ENCODE assay signal across 38 cellular contexts in the genomic region with DNA sequence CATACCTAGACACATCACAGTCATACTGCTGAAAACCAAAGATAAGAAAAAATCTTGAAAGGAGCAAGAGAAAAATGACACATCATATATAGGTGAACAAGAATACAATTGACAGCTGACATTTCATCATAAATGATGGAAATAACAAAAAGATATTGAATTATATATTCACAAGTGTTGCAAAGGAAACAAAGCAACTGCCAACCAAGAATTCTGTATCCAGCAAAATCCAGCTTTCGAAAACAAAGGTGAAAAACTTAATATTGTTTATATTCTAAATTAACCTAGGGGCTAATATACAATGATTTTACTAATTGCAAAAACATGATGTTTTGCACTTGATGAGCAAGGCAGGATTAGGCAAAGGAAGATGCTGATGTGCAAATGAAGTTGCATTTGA.
"Had no signal": no experiment of that assay in that cellular context is flagged by ENCODE, and none has a peak within 500 bp of the region (broad histone marks: within the 10 kb centered on the region; RNA-seq: fewer than 3 reads in every experiment).

No MANE protein-coding gene starts in this region.

- FAIRE-seq: astrocyte, bronchial epithelial cell had no signal

- H3K4me3 Mint-ChIP-seq: activated CD4-positive, alpha-beta memory T cell treated with anti-CD3 and anti-CD28 coated beads, Interleukin-2, amount 10 ng/mL, durations not matched to agents 7 days and 5 days; activated CD4-positive, alpha-beta T cell treated with anti-CD3 and anti-CD28 coated beads for 36 hours; activated CD4-positive, alpha-beta T cell treated with anti-CD3 and anti-CD28 coated beads, Interleukin-2, amount 10 ng/mL, durations not matched to agents 7 days and 5 days; activated CD8-positive, alpha-beta memory T cell treated with anti-CD3 and anti-CD28 coated beads, Interleukin-2, amount 10 ng/mL, durations not matched to agents 7 days and 5 days; activated CD8-positive, alpha-beta T cell treated with anti-CD3 and anti-CD28 coated beads, Interleukin-2, amount 10 ng/mL, durations not matched to agents 7 days and 5 days; activated naive CD8-positive, alpha-beta T cell treated with anti-CD3 and anti-CD28 coated beads for 36 hours; activated T-cell treated with anti-CD3 and anti-CD28 coated beads, Interleukin-2, amount 50 U/mL, for 24 hours; central memory CD8-positive, alpha-beta T cell; T-helper 1 cell treated with Interleukin-12 subunit alpha and Interleukin-12 subunit beta and Interleukin-4 antibody, amounts not matched to agents 30 μg/mL and 1 μg/mL, for 36 hours; T-helper 2 cell treated with Interferon-gamma antibody and Interleukin-4, amounts not matched to agents 5 μg/mL and 100 μg/mL, for 36 hours; WTC11 had no signal

- DNase-seq: activated CD4-positive, alpha-beta memory T cell treated with anti-CD3 and anti-CD28 coated beads, Interleukin-2, amount 10 ng/mL, durations not matched to agents 7 days and 5 days; activated CD4-positive, alpha-beta T cell treated with anti-CD3 and anti-CD28 coated beads for 1 hour; activated CD4-positive, alpha-beta T cell treated with anti-CD3 and anti-CD28 coated beads for 36 hours; activated CD4-positive, alpha-beta T cell treated with anti-CD3 and anti-CD28 coated beads for 48 hours; activated CD4-positive, alpha-beta T cell treated with anti-CD3 and anti-CD28 coated beads, Interleukin-2, amount 10 ng/mL, durations not matched to agents 7 days and 5 days; activated CD4-positive, alpha-beta T cell treated with anti-CD3 and anti-CD28 coated beads, Interleukin-2, amount 50 U/mL, for 48 hours; activated CD4-positive, CD25-positive, alpha-beta regulatory T cell; activated CD8-positive, alpha-beta memory T cell treated with anti-CD3 and anti-CD28 coated beads for 24 hours; activated CD8-positive, alpha-beta memory T cell treated with anti-CD3 and anti-CD28 coated beads, Interleukin-2, amount 10 ng/mL, durations not matched to agents 7 days and 5 days; activated CD8-positive, alpha-beta memory T cell treated with anti-CD3 and anti-CD28 coated beads, Interleukin-2, amount 50 U/mL, for 48 hours; activated CD8-positive, alpha-beta T cell treated with anti-CD3 and anti-CD28 coated beads, Interleukin-2, amount 10 ng/mL, durations not matched to agents 7 days and 5 days; activated effector memory CD4-positive, alpha-beta T cell treated with Interleukin-2 at 50 U/mL for 16 hours; activated gamma-delta T cell; activated naive CD4-positive, alpha-beta T cell treated with anti-CD3 and anti-CD28 coated beads, Interleukin-2, amount 50 U/mL, for 16 hours; activated naive CD4-positive, alpha-beta T cell treated with Interleukin-2 at 50 U/mL for 16 hours; activated naive CD8-positive, alpha-beta T cell treated with anti-CD3 and anti-CD28 coated beads for 36 hours; activated T-cell treated with anti-CD3 and anti-CD28 coated beads, Interleukin-2, amount 50 U/mL, for 24 hours; activated T-cell treated with anti-CD3 and anti-CD28 coated beads, Interleukin-2, amount 50 U/mL, for 48 hours; amniotic stem cell; aorta; body of pancreas; brain microvascular endothelial cell; caudate nucleus; cerebellar nuclear complex; T-helper 1 cell; T-helper 2 cell; T-helper 9 cell; WERI-Rb-1 had no signal

- H3K27ac Mint-ChIP-seq: activated CD4-positive, alpha-beta memory T cell treated with anti-CD3 and anti-CD28 coated beads, Interleukin-2, amount 10 ng/mL, durations not matched to agents 7 days and 5 days; activated CD4-positive, alpha-beta T cell treated with anti-CD3 and anti-CD28 coated beads for 36 hours; activated CD4-positive, alpha-beta T cell treated with anti-CD3 and anti-CD28 coated beads, Interleukin-2, amount 10 ng/mL, durations not matched to agents 7 days and 5 days; activated CD8-positive, alpha-beta memory T cell treated with anti-CD3 and anti-CD28 coated beads, Interleukin-2, amount 10 ng/mL, durations not matched to agents 7 days and 5 days; activated CD8-positive, alpha-beta T cell treated with anti-CD3 and anti-CD28 coated beads, Interleukin-2, amount 10 ng/mL, durations not matched to agents 7 days and 5 days; activated naive CD4-positive, alpha-beta T cell treated with anti-CD3 and anti-CD28 coated beads, Interleukin-2, amount 50 U/mL, for 72 hours; activated naive CD8-positive, alpha-beta T cell treated with anti-CD3 and anti-CD28 coated beads for 36 hours; activated T-cell treated with anti-CD3 and anti-CD28 coated beads, Interleukin-2, amount 50 U/mL, for 24 hours; activated T-helper 2 cell treated with anti-CD3 and anti-CD28 coated beads, Interferon-gamma antibody, Interleukin-2, Interleukin-4, amounts not matched to agents 10 μg/mL and 5 μg/mL and 100 μg/mL, durations not matched to agents 14 hours and 24 hours and 36 hours; T-helper 1 cell treated with Interleukin-12 subunit alpha and Interleukin-12 subunit beta and Interleukin-4 antibody, amounts not matched to agents 30 μg/mL and 1 μg/mL, for 36 hours; T-helper 2 cell treated with Interferon-gamma antibody and Interleukin-4, amounts not matched to agents 5 μg/mL and 100 μg/mL, for 36 hours; WTC11 had no signal

- H3K4me3 ChIP-seq: body of pancreas, cardiac muscle cell had no signal

- H3K27ac ChIP-seq: body of pancreas, brain microvascular endothelial cell, cardiac muscle cell, WERI-Rb-1 had no signal

- H3K27me3 ChIP-seq: body of pancreas, brain microvascular endothelial cell, cardiac muscle cell had no signal

- H3K4me1 ChIP-seq: body of pancreas had no signal

- H3K4me1 Mint-ChIP-seq: activated CD4-positive, alpha-beta memory T cell treated with anti-CD3 and anti-CD28 coated beads, Interleukin-2, amount 10 ng/mL, durations not matched to agents 7 days and 5 days; activated CD4-positive, alpha-beta T cell treated with anti-CD3 and anti-CD28 coated beads for 36 hours; activated CD4-positive, alpha-beta T cell treated with anti-CD3 and anti-CD28 coated beads, Interleukin-2, amount 10 ng/mL, durations not matched to agents 7 days and 5 days; activated CD8-positive, alpha-beta memory T cell treated with anti-CD3 and anti-CD28 coated beads, Interleukin-2, amount 10 ng/mL, durations not matched to agents 7 days and 5 days; activated naive CD8-positive, alpha-beta T cell treated with anti-CD3 and anti-CD28 coated beads for 36 hours; central memory CD8-positive, alpha-beta T cell; WTC11 had no signal

- H3K36me3 Mint-ChIP-seq: activated CD8-positive, alpha-beta memory T cell treated with anti-CD3 and anti-CD28 coated beads, Interleukin-2, amount 10 ng/mL, durations not matched to agents 7 days and 5 days had no signal

- ATAC-seq: activated CD4-positive, alpha-beta T cell treated with anti-CD3 and anti-CD28 coated beads for 36 hours; activated CD4-positive, CD25-positive, alpha-beta regulatory T cell treated with anti-CD3 and anti-CD28 coated beads, Interleukin-2, amount 50 U/mL, for 24 hours; activated CD8-positive, alpha-beta memory T cell treated with anti-CD3 and anti-CD28 coated beads, Interleukin-2, amount 10 ng/mL, durations not matched to agents 7 days and 5 days; activated CD8-positive, alpha-beta T cell treated with anti-CD3 and anti-CD28 coated beads, Interleukin-2, amount 10 ng/mL, durations not matched to agents 7 days and 5 days; activated naive CD4-positive, alpha-beta T cell treated with anti-CD3 and anti-CD28 coated beads, Interleukin-2, amount 50 U/mL, for 72 hours; body of pancreas; WTC11 had no signal

- H3K36me3 ChIP-seq: brain microvascular endothelial cell, cardiac muscle cell, WERI-Rb-1 had no signal
